ENCODE assay signal across 24 cellular contexts in genomic region chr22:27583930-27584329, GRCh38.
"Had no signal": no experiment of that assay in that cellular context is flagged by ENCODE, and none has a peak within 500 bp of the region (broad histone marks: within the 10 kb centered on the region; RNA-seq: fewer than 3 reads in every experiment).

No MANE protein-coding gene starts in this region.

- ATAC-seq: activated T-helper 17 cell treated with anti-CD3 and anti-CD28 coated beads, Interleukin-2, amount 50 U/mL, for 72 hours; Right ventricle myocardium inferior; T-cell had no signal

- H3K27ac Mint-ChIP-seq: activated CD4-positive, alpha-beta memory T cell treated with anti-CD3 and anti-CD28 coated beads for 36 hours; activated CD4-positive, alpha-beta T cell treated with anti-CD3 and anti-CD28 coated beads, Interleukin-2, amount 10 ng/mL, durations not matched to agents 7 days and 5 days; activated naive CD4-positive, alpha-beta T cell treated with anti-CD3 and anti-CD28 coated beads for 36 hours; activated naive CD8-positive, alpha-beta T cell treated with anti-CD3 and anti-CD28 coated beads for 36 hours; activated T-helper 17 cell treated with anti-CD3 and anti-CD28 coated beads, Interleukin-2, amount 50 U/mL, for 72 hours; T-cell had no signal

- H3K36me3 ChIP-seq: brain microvascular endothelial cell had no signal

- H3K4me1 Mint-ChIP-seq: activated CD4-positive, alpha-beta T cell treated with anti-CD3 and anti-CD28 coated beads, Interleukin-2, amount 10 ng/mL, durations not matched to agents 7 days and 5 days; activated naive CD8-positive, alpha-beta T cell treated with anti-CD3 and anti-CD28 coated beads for 36 hours; activated T-helper 17 cell treated with anti-CD3 and anti-CD28 coated beads, Interleukin-2, amount 50 U/mL, for 72 hours; T-cell had no signal

- H3K36me3 Mint-ChIP-seq: activated CD4-positive, alpha-beta memory T cell treated with anti-CD3 and anti-CD28 coated beads for 36 hours; activated naive CD8-positive, alpha-beta T cell treated with anti-CD3 and anti-CD28 coated beads for 36 hours; T-cell had no signal

- H3K4me3 Mint-ChIP-seq: activated CD4-positive, alpha-beta memory T cell treated with anti-CD3 and anti-CD28 coated beads for 36 hours; activated CD4-positive, alpha-beta T cell treated with anti-CD3 and anti-CD28 coated beads, Interleukin-2, amount 10 ng/mL, durations not matched to agents 7 days and 5 days; activated naive CD4-positive, alpha-beta T cell treated with anti-CD3 and anti-CD28 coated beads for 36 hours; activated naive CD8-positive, alpha-beta T cell treated with anti-CD3 and anti-CD28 coated beads for 36 hours; activated T-helper 17 cell treated with anti-CD3 and anti-CD28 coated beads, Interleukin-2, amount 50 U/mL, for 72 hours; T-cell had no signal

- H3K4me3 ChIP-seq: SK-N-MC had no signal

- DNase-seq: activated CD4-positive, alpha-beta memory T cell treated with anti-CD3 and anti-CD28 coated beads for 36 hours; activated CD4-positive, alpha-beta T cell treated with anti-CD3 and anti-CD28 coated beads, Interleukin-2, amount 10 ng/mL, durations not matched to agents 7 days and 5 days; activated CD4-positive, CD25-positive, alpha-beta regulatory T cell; activated gamma-delta T cell; activated naive CD4-positive, alpha-beta T cell treated with anti-CD3 and anti-CD28 coated beads for 36 hours; activated naive CD8-positive, alpha-beta T cell treated with anti-CD3 and anti-CD28 coated beads for 36 hours; activated T-cell treated with anti-CD3 and anti-CD28 coated beads for 4 hours; activated T-cell treated with anti-CD3 and anti-CD28 coated beads, Interleukin-2, amount 50 U/mL, for 48 hours; brain microvascular endothelial cell; IMR-90; Kasumi-1; KBM-7; NCI-H1048; NCI-H1417 treated with DMSO at 0.1 percent for 48 hours; NCI-H1694; NCI-H2227 treated with DMSO at 0.1 percent for 48 hours; NCI-H446 treated with DMSO at 0.1 percent for 48 hours; NCI-H524 treated with DMSO at 0.1 percent for 48 hours; NCI-H748 treated with DMSO at 0.1 percent for 48 hours; T-cell had no signal

- H3K27me3 ChIP-seq: brain microvascular endothelial cell had no signal

- H3K9me3 Mint-ChIP-seq: activated CD4-positive, alpha-beta T cell treated with anti-CD3 and anti-CD28 coated beads, Interleukin-2, amount 10 ng/mL, durations not matched to agents 7 days and 5 days; activated T-helper 17 cell treated with anti-CD3 and anti-CD28 coated beads, Interleukin-2, amount 50 U/mL, for 72 hours had no signal

- H3K27ac ChIP-seq: brain microvascular endothelial cell, SK-N-MC, VCaP had no signal

- H3K27me3 Mint-ChIP-seq: activated CD4-positive, alpha-beta T cell treated with anti-CD3 and anti-CD28 coated beads, Interleukin-2, amount 10 ng/mL, durations not matched to agents 7 days and 5 days had no signal
